Comparison of ENCODE assay signal across 8 cellular contexts in genomic region chr19:47428177-47428894, GRCh38. TPM values are rescaled to one million over a fixed set of nuclear protein-coding genes. Genes with fewer than 3 reads are reported as not detected.
DNase-seq lines count a peak whose midpoint lies in the region; ATAC-seq, FAIRE-seq and TF ChIP-seq lines count a peak whose summit lies in the region.

No MANE protein-coding gene starts in this region.

- H3K27ac ChIP-seq in SK-N-MC (no peak overlapping the region; the same call in 1 of the 2 replicates), parathyroid adenoma (peak overlapping the region; percentile 62)

- H3K36me3 Mint-ChIP-seq in type B pancreatic cell = no peaks in the 10 kb centered on the region

- no peaks in the 10 kb centered on the region for H3K9me3 Mint-ChIP-seq in type B pancreatic cell

- peaks cover 8% of the 10 kb centered on the region for H3K4me1 ChIP-seq in parathyroid adenoma

- H3K4me1 Mint-ChIP-seq in type B pancreatic cell (ENCODE audit: unreplicated experiment) = peaks cover 6% of the 10 kb centered on the region

- no peak for ATAC-seq in HG03432 (IDR thresholded peaks at IDR 0.05; ENCODE audit: unreplicated experiment)

- H3K27me3 Mint-ChIP-seq in type B pancreatic cell = peaks cover 55% of the 10 kb centered on the region

- H3K36me3 ChIP-seq in SK-N-MC (ENCODE audit: insufficient read depth, low read length) (no peaks in the 10 kb centered on the region), parathyroid adenoma (ENCODE audit: control insufficient read depth, insufficient read depth, low read length) (no peaks in the 10 kb centered on the region)

- H3K9ac ChIP-seq in SK-N-MC (ENCODE audit: insufficient read length) (peak overlapping the region; percentile 49), parathyroid adenoma (no peak overlapping the region)

- H3K4me3 Mint-ChIP-seq in type B pancreatic cell = no peak overlapping the region

- H3K9me3 ChIP-seq in SK-N-MC (ENCODE audit: low read depth, low read length) = no peaks in the 10 kb centered on the region
- no peaks in the 10 kb centered on the region for H3K9me3 ChIP-seq in parathyroid adenoma (ENCODE audit: control insufficient read depth, low read length)

- intact Hi-C loops in head of caudate nucleus (cut with DNase I) = no loop called here

- peak overlapping the region; percentile 17 for H2AFZ ChIP-seq in parathyroid adenoma

- peak; percentile 77 for DNase-seq in GM12891 (ENCODE audit: insufficient read length, low spot score)
- DNase-seq in NCI-H1105 (lab: John Stamatoyannopoulos, UW) = peak; percentile 100
- peak; percentile 93 for DNase-seq in SK-N-MC (ENCODE audit: low read depth, low spot score)
- DNase-seq in activated naive CD4-positive, alpha-beta T cell treated with anti-CD3 and anti-CD28 coated beads, Interleukin-2, amount 50 U/mL, for 16 hours = peak; percentile 83
- peak; percentile 71 to 96 (median 86) for DNase-seq in head of caudate nucleus
- DNase-seq in type B pancreatic cell (ENCODE audit: extremely low spot score, unreplicated experiment) = peak; percentile 91

- FAIRE-seq in GM12891 (lab: Jason Lieb, UNC) = peak; percentile 90

- H3K4me2 ChIP-seq in parathyroid adenoma (ENCODE audit: low read length) = peak overlapping the region; percentile 63

- TF ChIP-seq POLR2A in GM12891 (IDR thresholded peaks at IDR 0.05; ENCODE audit: low read depth, low read length) = no peak

- H3K27me3 ChIP-seq in parathyroid adenoma (ENCODE audit: control insufficient read depth, insufficient read depth, low read length) = peaks cover 7% of the 10 kb centered on the region

- peak overlapping the region; percentile 79 for H3K4me3 ChIP-seq in SK-N-MC
- peak overlapping the region; percentile 40 for H3K4me3 ChIP-seq in parathyroid adenoma (ENCODE audit: low read depth, low read length)

- H3K79me2 ChIP-seq in parathyroid adenoma = no peaks in the 10 kb centered on the region

- no peak overlapping the region for H3K27ac Mint-ChIP-seq in type B pancreatic cell

- no peak for TF ChIP-seq CTCF in parathyroid adenoma (IDR thresholded peaks at IDR 0.05)
- no peak for TF ChIP-seq CTCF in type B pancreatic cell (conservative IDR thresholded peaks at IDR 0.05)

TF ChIP-seq in GM12891, 5 proteins besides CTCF, POLR2A, EP300 and RAD21:
- TF ChIP-seq PAX5 (IDR thresholded peaks at IDR 0.05; ENCODE audit: insufficient read depth, low read length, severe bottlenecking) = no peak
- TF ChIP-seq SPI1 (IDR thresholded peaks at IDR 0.05; ENCODE audit: low read depth, low read length) = no peak
- TF ChIP-seq POU2F2 (IDR thresholded peaks at IDR 0.05; ENCODE audit: low read depth, low read length) = no peak
- TF ChIP-seq TAF1 (IDR thresholded peaks at IDR 0.05; ENCODE audit: low read depth, low read length) = no peak
- TF ChIP-seq POLR2AphosphoS5 (IDR thresholded peaks at IDR 0.05; ENCODE audit: low read depth, low read length) = no peak

RNA-seq across cellular contexts. Expression of gene MEIS3, which starts 9.0 kb away (rescaled TPM):
- not detected for polyA plus RNA-seq in GM12891 (2012; ENCODE audit: low read depth, missing spikeins)
- 29.2 and 43.2 TPM in 2 replicates for total RNA-seq in type B pancreatic cell (ENCODE audit: low replicate concordance)

RNA-seq across cellular contexts. Expression of gene SLC8A2, which starts 43.4 kb away (rescaled TPM):
- 0.18 TPM for polyA plus RNA-seq in GM12891 (2012; ENCODE audit: low read depth, missing spikeins)
- 1.2 and 1.3 TPM in 2 replicates for total RNA-seq in type B pancreatic cell (ENCODE audit: low replicate concordance)

RNA-seq across cellular contexts. Expression of gene KPTN, which starts 55.7 kb away (rescaled TPM):
- 8.9 TPM for polyA plus RNA-seq in GM12891 (2012; ENCODE audit: low read depth, missing spikeins)
- total RNA-seq in type B pancreatic cell (ENCODE audit: low replicate concordance) = 9.6 and 21.2 TPM in 2 replicates
